Comparison of ENCODE assay signal across 13 cellular contexts in genomic region chr1:55813619-55814018, GRCh38.
DNase-seq lines count a peak whose midpoint lies in the region; ATAC-seq and TF ChIP-seq lines count a peak whose summit lies in the region.
"Had no signal": no experiment of that assay in that cellular context is flagged by ENCODE, and none has a peak within 500 bp of the region (broad histone marks: within the 10 kb centered on the region; RNA-seq: fewer than 3 reads in every experiment).

No MANE protein-coding gene starts in this region.

- TF ChIP-seq POLR2A in breast epithelium (IDR thresholded peaks at IDR 0.05) = no peak
- no peak for TF ChIP-seq POLR2A in tibial nerve (IDR thresholded peaks at IDR 0.05)

- peak in 1 of 2 donors; percentile 80 for TF ChIP-seq EP300 in tibial nerve (IDR thresholded peaks at IDR 0.05)

- DNase-seq in HT1080 (ENCODE audit: low read depth) (peak; percentile 11), breast epithelium (ENCODE audit: low spot score in 2 of 2) (peak; percentile 52 to 64), kidney tubule cell (ENCODE audit: low spot score) (peak; percentile 18), tibial nerve (ENCODE audit: low spot score in 2 of 2) (peak; percentile 70 to 75), DMS 273 treated with DMSO at 0.1 percent for 48 hours (lab: John Stamatoyannopoulos, UW) (no peak), foreskin melanocyte (no peak), middle frontal gyrus (ENCODE audit: extremely low spot score, low spot score) (no peak)
- DNase-seq: activated T-cell treated with anti-CD3 and anti-CD28 coated beads, Interleukin-2, amount 50 U/mL, for 24 hours; DMS153; naive thymus-derived CD4-positive, alpha-beta T cell; NCI-H1930; stimulated activated naive CD4-positive, alpha-beta T cell had no signal

- WGBS in tibial nerve, 2 donors = 61 to 81% methylated on average over 3 of the region's 3 CpGs

- no peak for ATAC-seq in GM19395 (IDR thresholded peaks at IDR 0.05; ENCODE audit: unreplicated experiment)
- ATAC-seq: naive thymus-derived CD4-positive, alpha-beta T cell had no signal

- intact Hi-C loops in breast epithelium (cut with DNase I; ENCODE audit: low total_unique reads) = no loop called here

- H3K4me3 ChIP-seq in breast epithelium = no peak overlapping the region
- no peak overlapping the region for H3K4me3 ChIP-seq in tibial nerve

- TF ChIP-seq CTCF in breast epithelium (IDR thresholded peaks at IDR 0.05) (no peak), tibial nerve (IDR thresholded peaks at IDR 0.05) (no peak)

- no peaks in the 10 kb centered on the region for H3K27me3 ChIP-seq in breast epithelium
- H3K27me3 ChIP-seq in tibial nerve = no peaks in the 10 kb centered on the region

- peak overlapping the region in 1 of 2 donors; percentile 19 for H3K27ac ChIP-seq in breast epithelium
- H3K27ac ChIP-seq in tibial nerve = peak overlapping the region in 2 of 4 donors; percentile 8 to 64

- H3K9me3 ChIP-seq in breast epithelium (no peaks in the 10 kb centered on the region), tibial nerve (peaks cover 0 to 4% (median 0%) of the 10 kb centered on the region in 4 donors)

- no peaks in the 10 kb centered on the region for H3K4me1 ChIP-seq in breast epithelium
- H3K4me1 ChIP-seq in tibial nerve = peaks cover 0 to 9% (median 3%) of the 10 kb centered on the region in 4 donors

- H3K36me3 ChIP-seq in breast epithelium (no peaks in the 10 kb centered on the region), tibial nerve (no peaks in the 10 kb centered on the region)

Comparison
In these comparisons a context has a peak if more than half of its experiments do, and no peak if none do; other contexts are left out.
1. DNase-seq: peak in HT1080 (single experiment), breast epithelium (2 of 2), kidney tubule cell (single experiment) and tibial nerve (2 of 2); none in DMS 273 treated with DMSO at 0.1 percent for 48 hours (single experiment), foreskin melanocyte (single experiment) and middle frontal gyrus (single experiment).